In the genomic region with DNA sequence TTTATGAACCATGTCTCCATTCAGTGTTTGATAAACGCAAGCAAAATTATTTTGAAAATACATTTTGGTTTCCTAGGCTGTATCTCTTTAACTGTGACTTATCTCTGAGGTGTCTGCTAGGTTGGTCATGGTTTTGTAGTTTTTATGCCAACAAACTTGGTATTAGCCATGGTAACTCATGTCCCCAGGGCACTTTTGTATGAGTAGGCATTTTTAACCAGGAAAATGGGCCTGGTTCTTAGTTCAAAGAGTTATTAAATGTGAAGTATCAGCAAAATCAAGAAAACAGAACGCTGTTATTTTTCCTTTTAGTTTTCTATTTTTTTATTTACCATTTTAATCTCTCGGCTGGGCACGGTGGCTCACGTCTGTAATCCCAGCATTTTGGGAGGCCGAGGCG, we compare ENCODE assay signal across 17 cellular contexts.
DNase-seq lines count a peak whose midpoint lies in the region; ATAC-seq, FAIRE-seq and TF ChIP-seq lines count a peak whose summit lies in the region.
"Had no signal": no experiment of that assay in that cellular context is flagged by ENCODE, and none has a peak within 500 bp of the region (broad histone marks: within the 10 kb centered on the region; RNA-seq: fewer than 3 reads in every experiment).

No MANE protein-coding gene starts in this region.

- FAIRE-seq in A549 (lab: Jason Lieb, UNC): no peak
- FAIRE-seq: GM12878, H1 had no signal

- no peak overlapping the region for H2AFZ ChIP-seq in GM23248

- H3K4me1 ChIP-seq in A549: no peaks in the 10 kb centered on the region
- no peaks in the 10 kb centered on the region for H3K4me1 ChIP-seq in GM23248 (ENCODE audit: insufficient read depth)

- H3K27me3 ChIP-seq in GM23248 (replicated peaks; ENCODE audit: insufficient read depth): peaks cover 5% of the 10 kb centered on the region
- H3K27me3 ChIP-seq: BLaER1 had no signal

- ATAC-seq in A549 (no peak), HG03039 (IDR thresholded peaks at IDR 0.05; ENCODE audit: unreplicated experiment) (no peak)
- ATAC-seq: CD8-positive, alpha-beta T cell; GM12878 had no signal

- H3K4me2 ChIP-seq in A549 (no peak overlapping the region), GM23248 (ENCODE audit: unreplicated experiment) (no peak overlapping the region)
- H3K4me2 ChIP-seq: BLaER1 had no signal

- H4K20me1 ChIP-seq in GM23248 (ENCODE audit: insufficient read depth): no peaks in the 10 kb centered on the region
- H4K20me1 ChIP-seq: BLaER1 had no signal

- TF ChIP-seq RAD21 in A549 (conservative IDR thresholded peaks at IDR 0.05 in 1 of 2, IDR thresholded peaks at IDR 0.05 in 1 of 2): no peak

- WGBS in A549 (ENCODE audit: missing lambda C conversion rate): 54% methylated on average over 7 of the region's 7 CpGs
- 70 to 76% methylated on average over 7 of the region's 7 CpGs for WGBS in GM23248 (ENCODE audit: low coverage in 1 of 2, low lambda C conversion rate in 2 of 2, missing lambda C conversion rate in 2 of 2), 2 experiments

- POLR2A ChIA-PET in A549 (lab: Yijun Ruan, JAX): no interaction called here

- H3K9ac ChIP-seq in GM23248: no peak overlapping the region
- H3K9ac ChIP-seq: BLaER1 had no signal

- no peak for TF ChIP-seq CTCF in A549 (IDR thresholded peaks at IDR 0.05)
- no peak for TF ChIP-seq CTCF in epithelial cell of esophagus (IDR thresholded peaks at IDR 0.05; ENCODE audit: insufficient read depth, low read depth, low read length, missing control alignments)

- no peaks in the 10 kb centered on the region for H3K36me3 ChIP-seq in GM23248 (ENCODE audit: low read depth)
- H3K36me3 ChIP-seq: BLaER1 had no signal

- H3K27ac ChIP-seq in A549 (no peak overlapping the region), GM23248 (no peak overlapping the region)
- H3K27ac ChIP-seq: BLaER1 had no signal

- H3K79me2 ChIP-seq in GM23248 (ENCODE audit: insufficient read depth): no peaks in the 10 kb centered on the region

- CTCF ChIA-PET in A549 (lab: Yijun Ruan, JAX): interaction anchor here (1.0 kb wide), 1 partner anchor 12 kb away, joined by 3 read pairs; no protein-coding TSS in a partner anchor

- TF ChIP-seq POLR2A in A549 (IDR thresholded peaks at IDR 0.05; ENCODE audit: low read length): no peak

- no peaks in the 10 kb centered on the region for H3F3A ChIP-seq in GM23248 (ENCODE audit: insufficient read depth)

- H3K9me2 ChIP-seq in GM23248 (ENCODE audit: insufficient read depth): no peaks in the 10 kb centered on the region

- H3K9me3 ChIP-seq in A549: no peaks in the 10 kb centered on the region
- H3K9me3 ChIP-seq in GM23248 (ENCODE audit: low read depth): no peaks in the 10 kb centered on the region
- H3K9me3 ChIP-seq: BLaER1 had no signal

- in situ Hi-C loops in GM23248 (cut with MboI): loop anchor here (25.0 kb wide), 1 partner anchor 323 kb away; a partner anchor contains a TSS

- H3K4me3 ChIP-seq in A549 (no peak overlapping the region), GM23248 (no peak overlapping the region), epithelial cell of esophagus (ENCODE audit: low read length) (no peak overlapping the region)
- H3K4me3 ChIP-seq: BLaER1, GM12878 had no signal

- no peak for TF ChIP-seq EP300 in A549 (IDR thresholded peaks at IDR 0.05)

- DNase-seq in A549 (ENCODE audit: low read depth in 1 of 2, low spot score in 1 of 2): no peak
- peak; percentile 18 for DNase-seq in GM23248
- DNase-seq in epithelial cell of esophagus (ENCODE audit: low read depth): peak; percentile 14
- DNase-seq in stromal cell of bone marrow (ENCODE audit: low read depth): peak; percentile 17
- no peak for DNase-seq in NCI-H2196 treated with DMSO at 0.1 percent for 48 hours (lab: John Stamatoyannopoulos, UW; ENCODE audit: unreplicated experiment)
- DNase-seq: ACHN; CD8-positive, alpha-beta T cell; DMS 273 treated with DMSO at 0.1 percent for 48 hours; DMS53; DND-41; EL; H9; KBM-7 had no signal

TF ChIP-seq in A549, 52 proteins besides CTCF, POLR2A, EP300 and RAD21:
- no peak for TF ChIP-seq ESRRA (IDR thresholded peaks at IDR 0.05; ENCODE audit: borderline replicate concordance, low read length)
- peak; percentile 63 for TF ChIP-seq MAFK (IDR thresholded peaks at IDR 0.05; ENCODE audit: partially characterized antibody)

Comparison
In these comparisons a context has a peak if more than half of its experiments do, and no peak if none do; other contexts are left out.
1. DNase-seq: peak in GM23248 (single experiment), epithelial cell of esophagus (single experiment) and stromal cell of bone marrow (single experiment); none in A549 (0 of 2) and NCI-H2196 treated with DMSO at 0.1 percent for 48 hours (single experiment).